Comparison of ENCODE assay signal across 15 cellular contexts in genomic region chr10:48947690-48948418, GRCh38. TPM values are rescaled to one million over a fixed set of nuclear protein-coding genes. Genes with fewer than 3 reads are reported as not detected.
DNase-seq lines count a peak whose midpoint lies in the region; ATAC-seq and TF ChIP-seq lines count a peak whose summit lies in the region.
"Had no signal": no experiment of that assay in that cellular context is flagged by ENCODE, and none has a peak within 500 bp of the region (broad histone marks: within the 10 kb centered on the region; RNA-seq: fewer than 3 reads in every experiment).

No MANE protein-coding gene starts in this region.

- H3K4me1 ChIP-seq in right cardiac atrium (ENCODE audit: control insufficient read depth, insufficient read depth, low read length) (no peaks in the 10 kb centered on the region), hepatocyte (ENCODE audit: insufficient read depth) (peaks cover 30% of the 10 kb centered on the region), skeletal muscle tissue (ENCODE audit: control insufficient read depth in 3 of 3, insufficient read depth in 3 of 3, low read length in 3 of 3) (peaks cover 0 to 7% (median 5%) of the 10 kb centered on the region in 3 donors), body of pancreas (no peaks in the 10 kb centered on the region)
- H3K4me1 ChIP-seq: BLaER1 treated with 17β-estradiol and CSF1 and Interleukin-3, amounts not matched to agents 10 nM and 100 nM had no signal

- WGBS in right cardiac atrium: 63% methylated on average over 9 of the region's 9 CpGs
- 81% methylated on average over 9 of the region's 9 CpGs for WGBS in hepatocyte (ENCODE audit: low lambda C conversion rate, missing lambda C conversion rate)
- 62 to 75% methylated on average over 9 of the region's 9 CpGs for WGBS in body of pancreas, 2 donors

- H3K9me3 ChIP-seq in right cardiac atrium (ENCODE audit: control insufficient read depth, low read length) (no peaks in the 10 kb centered on the region), hepatocyte (ENCODE audit: low read depth) (no peaks in the 10 kb centered on the region), skeletal muscle tissue (ENCODE audit: control insufficient read depth in 3 of 3, low read length in 3 of 3) (no peaks in the 10 kb centered on the region), body of pancreas (no peaks in the 10 kb centered on the region)
- H3K9me3 ChIP-seq: BLaER1 treated with 17β-estradiol and CSF1 and Interleukin-3, amounts not matched to agents 10 nM and 100 nM had no signal

- no peak overlapping the region for H3K9ac ChIP-seq in skeletal muscle tissue (ENCODE audit: low read depth in 1 of 3, low read length in 3 of 3)
- H3K9ac ChIP-seq: BLaER1 treated with 17β-estradiol and CSF1 and Interleukin-3, amounts not matched to agents 10 nM and 100 nM had no signal

- H3K9me2 ChIP-seq in hepatocyte (replicated peaks; ENCODE audit: insufficient read depth): no peaks in the 10 kb centered on the region

- ATAC-seq in left ventricle myocardium superior (peak; percentile 43), right cardiac atrium (no peak), body of pancreas (no peak), HG02884 (IDR thresholded peaks at IDR 0.05; ENCODE audit: unreplicated experiment) (no peak)
- ATAC-seq: HCT116 had no signal

- no peak overlapping the region for H2AFZ ChIP-seq in hepatocyte

- no peak for TF ChIP-seq POLR2A in body of pancreas (IDR thresholded peaks at IDR 0.05)

- H3K27me3 ChIP-seq in right cardiac atrium (ENCODE audit: control insufficient read depth, insufficient read depth) (no peaks in the 10 kb centered on the region), hepatocyte (no peaks in the 10 kb centered on the region), skeletal muscle tissue (ENCODE audit: control insufficient read depth in 3 of 3, insufficient read depth in 3 of 3, low read length in 3 of 3) (peaks cover 0 to 8% (median 3%) of the 10 kb centered on the region in 3 donors), body of pancreas (no peaks in the 10 kb centered on the region)
- H3K27me3 ChIP-seq: BLaER1 treated with 17β-estradiol and CSF1 and Interleukin-3, amounts not matched to agents 10 nM and 100 nM had no signal

- intact Hi-C loops in left ventricle myocardium superior (cut with micrococcal nuclease) (no loop called here), right cardiac atrium (cut with DNase I) (no loop called here), body of pancreas (cut with DNase I) (no loop called here)

- no peak overlapping the region for H3K27ac ChIP-seq in right cardiac atrium (ENCODE audit: low read length)
- H3K27ac ChIP-seq in hepatocyte: peak overlapping the region; percentile 15
- H3K27ac ChIP-seq in skeletal muscle tissue (ENCODE audit: low read depth, low read length): peak overlapping the region; percentile 5
- H3K27ac ChIP-seq in body of pancreas: no peak overlapping the region
- H3K27ac ChIP-seq in caudate nucleus (ENCODE audit: low read depth, low read length): no peak overlapping the region
- H3K27ac ChIP-seq: BLaER1 treated with 17β-estradiol and CSF1 and Interleukin-3, amounts not matched to agents 10 nM and 100 nM had no signal

- no peak for TF ChIP-seq CTCF in hepatocyte (IDR thresholded peaks at IDR 0.05; ENCODE audit: poor library complexity)
- no peak for TF ChIP-seq CTCF in body of pancreas (IDR thresholded peaks at IDR 0.05)

- H3K36me3 ChIP-seq in hepatocyte (replicated peaks; ENCODE audit: insufficient read depth, low read depth) (no peaks in the 10 kb centered on the region), skeletal muscle tissue (ENCODE audit: control insufficient read depth in 3 of 3, insufficient read depth in 3 of 3, low read length in 3 of 3) (no peaks in the 10 kb centered on the region), body of pancreas (replicated peaks in 1 of 2; ENCODE audit: insufficient read depth in 1 of 2, low read depth in 2 of 2) (no peaks in the 10 kb centered on the region)

- DNase-seq in left ventricle myocardium superior: no peak
- no peak for DNase-seq in right cardiac atrium
- no peak for DNase-seq in hepatocyte (ENCODE audit: low spot score)
- DNase-seq in body of pancreas: no peak
- no peak for DNase-seq in caudate nucleus (lab: John Stamatoyannopoulos, UW)
- DNase-seq: ACHN; CD4-positive, CD25-positive, alpha-beta regulatory T cell; DMS 273 treated with DMSO at 0.1 percent for 48 hours had no signal

- no peaks in the 10 kb centered on the region for H3K79me2 ChIP-seq in hepatocyte

- H3K4me3 ChIP-seq in right cardiac atrium (ENCODE audit: low read length) (no peak overlapping the region), hepatocyte (no peak overlapping the region), skeletal muscle tissue (ENCODE audit: low read length in 3 of 3) (no peak overlapping the region), body of pancreas (no peak overlapping the region)
- H3K4me3 ChIP-seq: BLaER1 treated with 17β-estradiol and CSF1 and Interleukin-3, amounts not matched to agents 10 nM and 100 nM had no signal

- H3K4me2 ChIP-seq in hepatocyte: no peak overlapping the region
- H3K4me2 ChIP-seq: BLaER1 treated with 17β-estradiol and CSF1 and Interleukin-3, amounts not matched to agents 10 nM and 100 nM had no signal

- H4K20me1 ChIP-seq in hepatocyte (ENCODE audit: insufficient read depth, poor library complexity, severe bottlenecking): no peaks in the 10 kb centered on the region
- H4K20me1 ChIP-seq: BLaER1 treated with 17β-estradiol and CSF1 and Interleukin-3, amounts not matched to agents 10 nM and 100 nM had no signal

RNA-seq across cellular contexts. Expression of gene LRRC18, which starts 8.2 kb away (rescaled TPM):
- not detected for total RNA-seq in left ventricle myocardium superior
- not detected for total RNA-seq in right cardiac atrium
- not detected for polyA plus RNA-seq in right cardiac atrium
- not detected in 2 replicates for total RNA-seq in hepatocyte
- not detected in 2 replicates for polyA plus RNA-seq in hepatocyte
- total RNA-seq in skeletal muscle tissue: under 0.01 TPM
- not detected for total RNA-seq in body of pancreas
- total RNA-seq: A172; CD4-positive, CD25-positive, alpha-beta regulatory T cell; Daoy; HT-29 had no signal
- polyA plus RNA-seq: CD4-positive, CD25-positive, alpha-beta regulatory T cell had no signal

Comparison
In these comparisons a context has a peak if more than half of its experiments do, and no peak if none do; other contexts are left out.
1. H3K27ac ChIP-seq: peak in hepatocyte (single experiment) and skeletal muscle tissue (single experiment); none in right cardiac atrium (single experiment), body of pancreas (0 of 4) and caudate nucleus (single experiment).